ENCODE assay signal across 8 cellular contexts in the genomic region with DNA sequence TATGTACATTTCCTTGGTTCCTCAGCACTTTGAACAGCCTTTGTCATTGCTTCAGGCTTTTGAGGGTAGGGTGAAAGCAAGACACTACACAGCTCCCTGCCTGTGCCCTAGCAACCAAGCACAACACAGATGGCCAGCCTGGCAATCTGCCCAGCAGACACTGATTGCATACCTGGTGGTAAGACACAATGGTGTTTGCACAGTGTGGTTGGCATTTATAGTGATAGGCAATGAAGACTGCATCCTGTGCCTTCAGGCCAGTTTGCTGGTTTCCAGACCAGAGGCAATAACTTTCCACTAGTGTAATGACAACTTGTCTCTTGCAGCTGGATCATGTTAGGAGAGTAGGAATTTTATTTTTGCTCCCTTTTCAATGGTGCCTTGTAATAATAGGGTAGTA.
DNase-seq lines count a peak whose midpoint lies in the region; ATAC-seq and TF ChIP-seq lines count a peak whose summit lies in the region.

No MANE protein-coding gene starts in this region.

- CTCF ChIA-PET in activated CD4-positive, alpha-beta T cell treated with anti-CD3 and anti-CD28 coated beads, Interleukin-2, amount 10 ng/mL, durations not matched to agents 7 days and 5 days (lab: Charles Lee), result no interaction called here

- H3K9me3 Mint-ChIP-seq in GM23338, result no peaks in the 10 kb centered on the region
- no peaks in the 10 kb centered on the region for H3K9me3 Mint-ChIP-seq in activated CD4-positive, alpha-beta T cell treated with anti-CD3 and anti-CD28 coated beads, Interleukin-2, amount 10 ng/mL, durations not matched to agents 7 days and 5 days

- H3K36me3 Mint-ChIP-seq in GM23338 (ENCODE audit: low read depth), result no peaks in the 10 kb centered on the region
- no peaks in the 10 kb centered on the region for H3K36me3 Mint-ChIP-seq in activated CD4-positive, alpha-beta T cell treated with anti-CD3 and anti-CD28 coated beads, Interleukin-2, amount 10 ng/mL, durations not matched to agents 7 days and 5 days (ENCODE audit: low read depth)

- no peaks in the 10 kb centered on the region for H3K27me3 ChIP-seq in MM.1S (replicated peaks; ENCODE audit: insufficient read depth, low read length)
- no peaks in the 10 kb centered on the region for H3K27me3 ChIP-seq in GM23338 (ENCODE audit: insufficient read depth)

- H3K79me2 ChIP-seq in MM.1S (ENCODE audit: low read length) (no peaks in the 10 kb centered on the region), GM23338 (replicated peaks; ENCODE audit: insufficient read depth) (no peaks in the 10 kb centered on the region)

- no peak overlapping the region for H3K4me2 ChIP-seq in MM.1S (ENCODE audit: low read depth, low read length)
- H3K4me2 ChIP-seq in GM23338, result no peak overlapping the region

- H3K9ac ChIP-seq in MM.1S (ENCODE audit: low read length), result no peak overlapping the region
- H3K9ac ChIP-seq in SK-N-MC (ENCODE audit: insufficient read length), result no peak overlapping the region

- H3K36me3 ChIP-seq in MM.1S (replicated peaks; ENCODE audit: insufficient read depth, low read length) (no peaks in the 10 kb centered on the region), SK-N-MC (ENCODE audit: insufficient read depth, low read length) (no peaks in the 10 kb centered on the region; the same call in 1 of the 2 replicates), GM23338 (ENCODE audit: insufficient read depth) (no peaks in the 10 kb centered on the region)

- H3K9me2 ChIP-seq in MM.1S (replicated peaks; ENCODE audit: insufficient read depth, low read length) (no peaks in the 10 kb centered on the region), GM23338 (ENCODE audit: insufficient read depth) (peaks cover 17% of the 10 kb centered on the region)

- no peaks in the 10 kb centered on the region for H3K4me1 Mint-ChIP-seq in GM23338
- H3K4me1 Mint-ChIP-seq in activated CD4-positive, alpha-beta T cell treated with anti-CD3 and anti-CD28 coated beads, Interleukin-2, amount 10 ng/mL, durations not matched to agents 7 days and 5 days, result no peaks in the 10 kb centered on the region

- H3K9me3 ChIP-seq in MM.1S (replicated peaks; ENCODE audit: insufficient read depth, low read length) (no peaks in the 10 kb centered on the region), SK-N-MC (ENCODE audit: low read depth, low read length) (no peaks in the 10 kb centered on the region)

- no peaks in the 10 kb centered on the region for H3F3A ChIP-seq in MM.1S (ENCODE audit: insufficient read depth, low read length)
- no peaks in the 10 kb centered on the region for H3F3A ChIP-seq in GM23338 (replicated peaks; ENCODE audit: low read depth)

- H3K4me3 Mint-ChIP-seq in GM23338, result no peak overlapping the region
- H3K4me3 Mint-ChIP-seq in activated CD4-positive, alpha-beta T cell treated with anti-CD3 and anti-CD28 coated beads, Interleukin-2, amount 10 ng/mL, durations not matched to agents 7 days and 5 days, result no peak overlapping the region

- ATAC-seq in GM23338 (no peak), GM18870 (IDR thresholded peaks at IDR 0.05; ENCODE audit: unreplicated experiment) (no peak)

- no peaks in the 10 kb centered on the region for H4K20me1 ChIP-seq in MM.1S (ENCODE audit: insufficient read depth, low read length)
- H4K20me1 ChIP-seq in GM23338 (replicated peaks; ENCODE audit: insufficient read depth), result no peaks in the 10 kb centered on the region

- POLR2A ChIA-PET in activated CD4-positive, alpha-beta T cell treated with anti-CD3 and anti-CD28 coated beads, Interleukin-2, amount 10 ng/mL, durations not matched to agents 7 days and 5 days (lab: Charles Lee), result no interaction called here

- H3K27ac ChIP-seq in MM.1S (ENCODE audit: low read length) (no peak overlapping the region), SK-N-MC (peak overlapping the region; percentile 63), GM23338 (ENCODE audit: low read depth) (no peak overlapping the region)

- H2AFZ ChIP-seq in MM.1S (ENCODE audit: low read length) (no peak overlapping the region), GM23338 (no peak overlapping the region)

- TF ChIP-seq CTCF in AG09309 (IDR thresholded peaks at IDR 0.05; ENCODE audit: control insufficient read depth, insufficient read depth, low read depth, low read length, missing control alignments) (no peak), MM.1S (IDR thresholded peaks at IDR 0.05; ENCODE audit: low read length) (no peak), GM23338 (conservative IDR thresholded peaks at IDR 0.05; ENCODE audit: low read depth in 2 of 2) (no peak)

- H3K4me1 ChIP-seq in MM.1S (ENCODE audit: low read length) (no peaks in the 10 kb centered on the region), GM23338 (ENCODE audit: insufficient read depth) (no peaks in the 10 kb centered on the region)

- peak; percentile 89 for DNase-seq in AG09309 (ENCODE audit: low read depth)
- peak; percentile 83 for DNase-seq in MM.1S
- DNase-seq in SK-N-MC (ENCODE audit: low read depth, low spot score), result peak; percentile 45
- DNase-seq in islet precursor cell, result peak; percentile 84
- DNase-seq in GM23338 (ENCODE audit: low spot score), result no peak
- DNase-seq in SKM-1 (lab: John Stamatoyannopoulos, UW; ENCODE audit: unreplicated experiment), result no peak
- no peak for DNase-seq in activated CD4-positive, alpha-beta T cell treated with anti-CD3 and anti-CD28 coated beads, Interleukin-2, amount 10 ng/mL, durations not matched to agents 7 days and 5 days

- H3K27ac Mint-ChIP-seq in GM23338, result no peak overlapping the region
- H3K27ac Mint-ChIP-seq in activated CD4-positive, alpha-beta T cell treated with anti-CD3 and anti-CD28 coated beads, Interleukin-2, amount 10 ng/mL, durations not matched to agents 7 days and 5 days, result no peak overlapping the region

- H3K27me3 Mint-ChIP-seq in GM23338 (ENCODE audit: insufficient read depth, low read depth, poor library complexity), result no peaks in the 10 kb centered on the region
- peaks cover 8% of the 10 kb centered on the region for H3K27me3 Mint-ChIP-seq in activated CD4-positive, alpha-beta T cell treated with anti-CD3 and anti-CD28 coated beads, Interleukin-2, amount 10 ng/mL, durations not matched to agents 7 days and 5 days

- H3K4me3 ChIP-seq in AG09309 (ENCODE audit: control insufficient read depth, low read depth, low read length) (no peak overlapping the region), MM.1S (ENCODE audit: low read length) (no peak overlapping the region), SK-N-MC (no peak overlapping the region), GM23338 (no peak overlapping the region)

TF ChIP-seq in GM23338, 12 proteins besides CTCF, POLR2A, EP300 and RAD21:
- TF ChIP-seq JUNB (IDR thresholded peaks at IDR 0.05; ENCODE audit: unreplicated experiment), result no peak
- TF ChIP-seq ZNF331 (CRISPR knock-in tag; IDR thresholded peaks at IDR 0.05; ENCODE audit: low read depth), result no peak
- TF ChIP-seq, protein P1, sequence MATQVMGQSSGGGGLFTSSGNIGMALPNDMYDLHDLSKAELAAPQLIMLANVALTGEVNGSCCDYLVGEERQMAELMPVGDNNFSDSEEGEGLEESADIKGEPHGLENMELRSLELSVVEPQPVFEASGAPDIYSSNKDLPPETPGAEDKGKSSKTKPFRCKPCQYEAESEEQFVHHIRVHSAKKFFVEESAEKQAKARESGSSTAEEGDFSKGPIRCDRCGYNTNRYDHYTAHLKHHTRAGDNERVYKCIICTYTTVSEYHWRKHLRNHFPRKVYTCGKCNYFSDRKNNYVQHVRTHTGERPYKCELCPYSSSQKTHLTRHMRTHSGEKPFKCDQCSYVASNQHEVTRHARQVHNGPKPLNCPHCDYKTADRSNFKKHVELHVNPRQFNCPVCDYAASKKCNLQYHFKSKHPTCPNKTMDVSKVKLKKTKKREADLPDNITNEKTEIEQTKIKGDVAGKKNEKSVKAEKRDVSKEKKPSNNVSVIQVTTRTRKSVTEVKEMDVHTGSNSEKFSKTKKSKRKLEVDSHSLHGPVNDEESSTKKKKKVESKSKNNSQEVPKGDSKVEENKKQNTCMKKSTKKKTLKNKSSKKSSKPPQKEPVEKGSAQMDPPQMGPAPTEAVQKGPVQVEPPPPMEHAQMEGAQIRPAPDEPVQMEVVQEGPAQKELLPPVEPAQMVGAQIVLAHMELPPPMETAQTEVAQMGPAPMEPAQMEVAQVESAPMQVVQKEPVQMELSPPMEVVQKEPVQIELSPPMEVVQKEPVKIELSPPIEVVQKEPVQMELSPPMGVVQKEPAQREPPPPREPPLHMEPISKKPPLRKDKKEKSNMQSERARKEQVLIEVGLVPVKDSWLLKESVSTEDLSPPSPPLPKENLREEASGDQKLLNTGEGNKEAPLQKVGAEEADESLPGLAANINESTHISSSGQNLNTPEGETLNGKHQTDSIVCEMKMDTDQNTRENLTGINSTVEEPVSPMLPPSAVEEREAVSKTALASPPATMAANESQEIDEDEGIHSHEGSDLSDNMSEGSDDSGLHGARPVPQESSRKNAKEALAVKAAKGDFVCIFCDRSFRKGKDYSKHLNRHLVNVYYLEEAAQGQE (IDR thresholded peaks at IDR 0.05; ENCODE audit: unreplicated experiment), result no peak

Comparison
In these comparisons a context has a peak if more than half of its experiments do, and no peak if none do; other contexts are left out.
1. DNase-seq: peak in AG09309 (single experiment), MM.1S (single experiment), SK-N-MC (single experiment) and islet precursor cell (single experiment); none in GM23338 (single experiment), SKM-1 (single experiment) and activated CD4-positive, alpha-beta T cell treated with anti-CD3 and anti-CD28 coated beads, Interleukin-2, amount 10 ng/mL, durations not matched to agents 7 days and 5 days (single experiment).